Comparison of ENCODE assay signal across 9 cellular contexts in the genomic region with DNA sequence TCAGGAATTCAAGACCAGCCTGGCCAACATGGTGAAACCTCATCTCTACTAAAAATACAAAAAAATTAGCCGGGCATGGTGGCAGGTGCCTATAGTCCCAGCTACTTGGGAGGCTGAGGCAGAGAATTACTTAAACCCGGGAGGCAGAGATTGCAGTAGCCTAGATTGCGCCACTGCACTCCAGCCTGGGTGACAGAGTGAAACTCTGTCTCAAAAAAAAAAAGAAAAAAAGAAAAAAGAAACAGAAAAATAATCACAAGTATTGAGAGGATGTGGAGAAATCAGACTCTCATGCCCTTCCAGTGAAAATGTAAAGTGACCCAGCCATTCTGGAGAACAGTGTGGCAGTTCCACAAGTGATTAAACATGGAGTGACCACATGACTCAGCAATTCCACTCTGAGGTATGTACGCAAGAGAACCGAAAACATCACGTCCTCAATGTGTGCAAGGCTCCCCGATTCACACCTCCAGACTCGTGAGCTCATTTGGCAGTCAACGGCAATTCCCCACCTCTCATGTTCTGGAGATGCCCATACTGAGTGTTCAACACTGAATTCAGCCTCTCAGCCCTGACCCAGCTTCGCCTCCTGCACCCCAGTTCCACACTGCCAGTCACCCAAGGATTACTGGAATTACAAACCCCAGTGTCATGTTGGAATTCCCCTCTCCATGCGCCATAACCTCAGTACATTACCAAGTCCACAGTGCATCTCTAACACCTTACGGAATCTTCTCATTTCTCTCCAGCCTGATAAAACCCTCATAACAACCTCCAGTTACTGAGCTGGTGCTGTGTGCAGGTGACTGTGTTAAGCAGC. TPM values are rescaled to one million over a fixed set of nuclear protein-coding genes. Genes with fewer than 3 reads are reported as not detected.
DNase-seq lines count a peak whose midpoint lies in the region; ATAC-seq, FAIRE-seq and TF ChIP-seq lines count a peak whose summit lies in the region.
"Had no signal": no experiment of that assay in that cellular context is flagged by ENCODE, and none has a peak within 500 bp of the region (broad histone marks: within the 10 kb centered on the region; RNA-seq: fewer than 3 reads in every experiment).

No MANE protein-coding gene starts in this region.

- H2BK5ac ChIP-seq in IMR-90 (ENCODE audit: low read depth, low read length, poor library complexity, severe bottlenecking) (peak overlapping the region; percentile 18), H1 (ENCODE audit: low read depth, low read length) (no peak overlapping the region)

- no peaks in the 10 kb centered on the region for H3K79me2 ChIP-seq in H1 (ENCODE audit: control insufficient read depth in 1 of 2, insufficient read depth in 2 of 2, low read length in 2 of 2)

- peak overlapping the region; percentile 22; the same call in 1 of the 2 replicates for H2AK5ac ChIP-seq in IMR-90 (ENCODE audit: low read depth, low read length)
- H2AK5ac ChIP-seq in H1 (ENCODE audit: low read depth, low read length), result 0 out of 2 replicates have a peak overlapping the region, but pooled peaks have one; percentile 65

- dilution Hi-C loops in IMR-90 (cut with HindIII; ENCODE audit: low sequenced_read_pairs, unreplicated experiment), result no loop called here

- H4K8ac ChIP-seq in IMR-90 (ENCODE audit: low read depth in 2 of 2, low read length in 2 of 2), result peak overlapping the region in 1 of 2 experiments; percentile 46; a peak in 2 of 4 replicates
- no peak overlapping the region; the same call in 1 of the 2 replicates for H4K8ac ChIP-seq in H1 (ENCODE audit: extremely low read depth, insufficient read depth, low read length)

- BruUV-seq in IMR-90 (replicated peaks; lab: Mats Ljungman, UMichigan), result no TSS peak

- no peak for TF ChIP-seq EP300 in H1 (IDR thresholded peaks at IDR 0.05; ENCODE audit: borderline replicate concordance in 1 of 2, low read depth in 2 of 2, low read length in 2 of 2)

- intact Hi-C loops in IMR-90 (cut with micrococcal nuclease), result no loop called here

- H2BK120ac ChIP-seq in IMR-90 (ENCODE audit: low read depth, low read length), result peak overlapping the region; percentile 43; the same call in 1 of the 2 replicates
- H2BK120ac ChIP-seq in H1 (replicated peaks; ENCODE audit: low read depth, low read length), result no peak overlapping the region

- no peak overlapping the region for H3K4me3 ChIP-seq in IMR-90 (ENCODE audit: insufficient read depth, low read depth, low read length)
- H3K4me3 ChIP-seq in H1 (ENCODE audit: extremely low read depth in 1 of 4, insufficient read depth in 2 of 4, low read depth in 3 of 4, low read length in 4 of 4), result no peak overlapping the region

- TF ChIP-seq CTCF in IMR-90 (conservative IDR thresholded peaks at IDR 0.05; ENCODE audit: low read depth, low read length), result no peak
- TF ChIP-seq CTCF in H1 (IDR thresholded peaks at IDR 0.05; ENCODE audit: control extremely low read depth in 1 of 3, insufficient read depth in 1 of 3, low read depth in 1 of 3, low read length in 3 of 3), result no peak

- in situ Hi-C loops in IMR-90 (cut with MboI; ENCODE audit: low sequenced_read_pairs), result no loop called here

- H3K4me1 ChIP-seq in IMR-90 (ENCODE audit: control insufficient read depth, insufficient read depth, low read length) (peaks cover 7% of the 10 kb centered on the region), H1 (replicated peaks in 1 of 4; ENCODE audit: control insufficient read depth in 3 of 4, insufficient read depth in 4 of 4, low read length in 3 of 4) (no peaks in the 10 kb centered on the region)

- H2BK20ac ChIP-seq in IMR-90 (ENCODE audit: low read depth, low read length) (peak overlapping the region; percentile 18; the same call in 1 of the 2 replicates), H1 (ENCODE audit: low read length) (no peak overlapping the region)

- POLR2A ChIA-PET in IMR-90 (lab: Charles Lee; ENCODE audit: unreplicated experiment) (no interaction called here), H1 (lab: Charles Lee; ENCODE audit: partially characterized antibody) (interaction anchor here (0.8 kb wide), 1 partner anchor 9 kb away, joined by 3 read pairs; no protein-coding TSS in a partner anchor)

- WGBS in IMR-90 (ENCODE audit: extremely low coverage in 2 of 2, insufficient read length in 1 of 2), 2 experiments, result 88% methylated on average over 4 of the region's 12 CpGs; no CpG with 5 or more reads in 1 of the 2 experiments
- 92% methylated on average over 11 of the region's 12 CpGs; no CpG with 5 or more reads in 1 of the 2 experiments for WGBS in H1 (ENCODE audit: extremely low coverage in 1 of 2, insufficient coverage in 1 of 2, insufficient read length in 1 of 2, insufficient replicate concordance in 2 of 2, low coverage in 1 of 2, low lambda C conversion rate in 2 of 2, missing lambda C conversion rate in 1 of 2), 2 experiments

- H3K9me3 ChIP-seq in IMR-90 (ENCODE audit: control insufficient read depth, insufficient read depth, low read length) (no peaks in the 10 kb centered on the region), H1 (ENCODE audit: insufficient read depth in 2 of 2, low read depth in 1 of 2, low read length in 1 of 2) (no peaks in the 10 kb centered on the region)

- no peak overlapping the region for H2AK9ac ChIP-seq in IMR-90 (replicated peaks; ENCODE audit: low read depth, low read length, poor library complexity)

- ATAC-seq in GM19452 (IDR thresholded peaks at IDR 0.05; ENCODE audit: unreplicated experiment), result peak; percentile 89
- peak; percentile 78 for ATAC-seq in IMR-90 (ENCODE audit: low read depth)

- DNase-seq in A172 (ENCODE audit: low spot score) (peak; percentile 38), IMR-90 (peak; percentile 57), H1 (ENCODE audit: low read depth in 1 of 2, low spot score in 2 of 2) (no peak), SHP77 treated with DMSO at 0.1 percent for 48 hours (lab: John Stamatoyannopoulos, UW) (no peak), HCEC 1CT (no peak), mucosa of gallbladder (ENCODE audit: low spot score) (no peak)
- DNase-seq in stimulated activated CD8-positive, alpha-beta memory T cell treated with anti-CD3 and anti-CD28 coated beads, Interleukin-2, amount 100 ng/mL, for 48 hours (ENCODE audit: low read depth in 2 of 2), result peak; percentile 39 to 48

- H3K23ac ChIP-seq in IMR-90 (ENCODE audit: low read depth, low read length) (no peak overlapping the region), H1 (ENCODE audit: insufficient read length) (no peak overlapping the region)

- peak overlapping the region; percentile 52 for H2AFZ ChIP-seq in IMR-90 (replicated peaks; ENCODE audit: low read length, poor library complexity)
- no peak overlapping the region for H2AFZ ChIP-seq in H1 (ENCODE audit: low read length)

- peak overlapping the region; percentile 63 for H3K4ac ChIP-seq in IMR-90 (ENCODE audit: low read depth, low read length)
- no peak overlapping the region for H3K4ac ChIP-seq in H1 (replicated peaks; ENCODE audit: insufficient read length, low read depth, low read length)

- H3K9ac ChIP-seq in IMR-90 (ENCODE audit: low read depth, low read length), result no peak overlapping the region
- H3K9ac ChIP-seq in H1 (replicated peaks in 1 of 4; ENCODE audit: extremely low read depth in 1 of 4, low read depth in 3 of 4, low read length in 3 of 4), result no peak overlapping the region

- peaks cover 14% of the 10 kb centered on the region for H3K36me3 ChIP-seq in IMR-90 (ENCODE audit: control insufficient read depth, insufficient read depth, low read length)
- H3K36me3 ChIP-seq in H1 (ENCODE audit: control insufficient read depth in 2 of 4, insufficient read depth in 4 of 4, low read length in 3 of 4), result no peaks in the 10 kb centered on the region

- FAIRE-seq in H1 (lab: Jason Lieb, UNC), result no peak
- FAIRE-seq: G401.6 had no signal

- peak overlapping the region; percentile 14 for H3K18ac ChIP-seq in IMR-90 (ENCODE audit: low read depth, low read length)
- H3K18ac ChIP-seq in H1 (ENCODE audit: extremely low read depth, low read length), result no peak overlapping the region

- H3K56ac ChIP-seq in IMR-90 (ENCODE audit: extremely low read depth, insufficient read depth, low read length) (no peak overlapping the region), H1 (replicated peaks; ENCODE audit: insufficient read length, low read depth, low read length) (no peak overlapping the region)

- H2BK15ac ChIP-seq in IMR-90 (ENCODE audit: low read depth, low read length) (peak overlapping the region; percentile 12; the same call in 1 of the 3 replicates), H1 (ENCODE audit: low read length) (no peak overlapping the region)

- H3K9me1 ChIP-seq in IMR-90 (ENCODE audit: insufficient read depth, low read length), result peaks cover 10% of the 10 kb centered on the region

- CTCF ChIA-PET in IMR-90 (lab: Yijun Ruan, JAX), result interaction anchor here (1.0 kb wide), 2 partner anchors 8 to 60 kb away, joined by 3 read pairs; no protein-coding TSS in a partner anchor
- CTCF ChIA-PET in H1 (lab: Charles Lee; ENCODE audit: partially characterized antibody), result interaction anchor here (1.2 to 3.0 kb wide), 8 partner anchors 9 to 188 kb away, joined by 3 to 10 read pairs (median 5); no protein-coding TSS in a partner anchor

- H3K23me2 ChIP-seq in H1 (ENCODE audit: low read depth, low read length), result no peaks in the 10 kb centered on the region

- no peak overlapping the region; the same call in 1 of the 2 replicates for H4K91ac ChIP-seq in IMR-90 (ENCODE audit: insufficient read depth, low read depth, low read length)
- H4K91ac ChIP-seq in H1 (replicated peaks; ENCODE audit: insufficient read length, low read length), result no peak overlapping the region

- H3K14ac ChIP-seq in IMR-90 (replicated peaks; ENCODE audit: low read depth, low read length) (peak overlapping the region; percentile 28; the same call in 1 of the 2 replicates), H1 (ENCODE audit: insufficient read length) (no peak overlapping the region)

- H2BK12ac ChIP-seq in H1 (ENCODE audit: low read depth, low read length), result no peak overlapping the region

- H3K4me2 ChIP-seq in IMR-90 (ENCODE audit: low read depth, low read length) (peak overlapping the region; percentile 44; the same call in 1 of the 2 replicates), H1 (ENCODE audit: insufficient read depth in 1 of 2, low read depth in 2 of 2, low read length in 2 of 2) (no peak overlapping the region)

- H3K27me3 ChIP-seq in IMR-90 (ENCODE audit: control insufficient read depth, insufficient read depth, low read length) (no peaks in the 10 kb centered on the region), H1 (replicated peaks in 1 of 4; ENCODE audit: control insufficient read depth in 3 of 4, extremely low read depth in 1 of 4, insufficient read depth in 3 of 4, low read length in 3 of 4) (no peaks in the 10 kb centered on the region; a peak in 1 of 7 replicates)

- H4K20me1 ChIP-seq in IMR-90 (ENCODE audit: insufficient read depth, low read length) (peaks cover 12% of the 10 kb centered on the region; the same call in 1 of the 2 replicates), H1 (replicated peaks in 1 of 2; ENCODE audit: control insufficient read depth in 1 of 2, insufficient read depth in 2 of 2, low read length in 2 of 2) (peaks cover 0 to 2% of the 10 kb centered on the region in 2 experiments)

- H4K5ac ChIP-seq in IMR-90 (ENCODE audit: low read depth, low read length) (peak overlapping the region; percentile 42; the same call in 1 of the 2 replicates), H1 (ENCODE audit: insufficient read length, low read depth, low read length) (no peak overlapping the region)

- peaks cover 6 to 35% of the 10 kb centered on the region in 2 experiments; a peak in 2 of 4 replicates for H3K79me1 ChIP-seq in IMR-90 (ENCODE audit: low read depth in 1 of 2, low read length in 2 of 2)
- H3K79me1 ChIP-seq in H1 (ENCODE audit: low read depth, low read length), result no peaks in the 10 kb centered on the region

- no peak for TF ChIP-seq POLR2A in IMR-90 (IDR thresholded peaks at IDR 0.05; ENCODE audit: low read depth, low read length)
- TF ChIP-seq POLR2A in H1 (IDR thresholded peaks at IDR 0.05; ENCODE audit: control extremely low read depth in 1 of 2, low read depth in 2 of 2, low read length in 2 of 2), result no peak

- TF ChIP-seq RAD21 in IMR-90 (IDR thresholded peaks at IDR 0.05; ENCODE audit: low read length) (no peak), H1 (IDR thresholded peaks at IDR 0.05 in 1 of 2, conservative IDR thresholded peaks at IDR 0.05 in 1 of 2; ENCODE audit: low read depth in 2 of 2, low read length in 2 of 2) (no peak)

- H3K27ac ChIP-seq in IMR-90 (ENCODE audit: insufficient read depth, low read length) (peak overlapping the region; percentile 2; the same call in 1 of the 2 replicates), H1 (ENCODE audit: low read depth, low read length) (no peak overlapping the region)

RNA-seq across cellular contexts. Expression of a gene that starts 21.1 kb away (rescaled TPM):
- 21.9 and 26.5 TPM in 2 replicates for total RNA-seq in A172 (2014; rRNA removed; shearing (Covaris generic))
- total RNA-seq in IMR-90 (2012; rRNA removed) (24.2 and 25.8 TPM in 2 replicates), mucosa of gallbladder (29.0 TPM)
- polyA plus RNA-seq in IMR-90 (2012; rRNA removed) (13.2 and 15.2 TPM in 2 replicates), H1 (2011; rRNA removed) (2.5 and 4.3 TPM in 2 replicates)
- 8.9 and 9.6 TPM in 2 replicates for polyA plus RNA-seq in IMR-90 (2012; cell fraction: cytosol; rRNA removed)
- polyA plus RNA-seq in IMR-90 (2012; cell fraction: nucleus; rRNA removed; ENCODE audit: low replicate concordance), result 18.2 and 21.1 TPM in 2 replicates
- total RNA-seq in H1 (2021; fragmentation: NEBNext Ultra II Directional; extraction: Animal tissue kit (Norgen Biotek cat#: 25700)), result 9.9 and 10.2 TPM in 2 replicates
- 3.5 TPM for polyA plus RNA-seq in H1 (2011; cell fraction: cytosol; rRNA removed)
- 4.9 TPM for polyA plus RNA-seq in H1 (2011; cell fraction: nucleus; rRNA removed)
- 5.7 to 10.4 TPM (median 7.9 TPM) in 4 replicates for polyA plus RNA-seq in H1 (2012, experiment 1 of 2)
- 8.1 TPM for polyA plus RNA-seq in H1 (2012, experiment 2 of 2)
- polyA plus RNA-seq in H1 (2013, experiment 1 of 2), result 6.0 TPM
- polyA plus RNA-seq in H1 (2013, experiment 2 of 2), result 5.7 TPM
- 5.4 and 9.0 TPM in 2 replicates for polyA minus RNA-seq in H1 (2011; rRNA and poly(A)+ RNA removed)
- polyA minus RNA-seq in H1 (2011; cell fraction: cytosol; rRNA and poly(A)+ RNA removed), result 2.1 TPM
- polyA minus RNA-seq in H1 (2011; cell fraction: nucleus; rRNA and poly(A)+ RNA removed), result 5.4 TPM

RNA-seq across cellular contexts. Expression of a gene that starts 21.1 kb away (rescaled TPM):
- total RNA-seq in A172 (2014; rRNA removed; shearing (Covaris generic)), result 8.4 and 10.0 TPM in 2 replicates
- total RNA-seq in IMR-90 (2012; rRNA removed) (7.3 and 9.7 TPM in 2 replicates), mucosa of gallbladder (22.8 TPM)
- polyA plus RNA-seq in IMR-90 (2012; rRNA removed) (6.3 and 8.1 TPM in 2 replicates), H1 (2011; rRNA removed) (8.6 and 11.6 TPM in 2 replicates)
- polyA plus RNA-seq in IMR-90 (2012; cell fraction: cytosol; rRNA removed), result 3.5 and 5.1 TPM in 2 replicates
- 15.8 and 24.6 TPM in 2 replicates for polyA plus RNA-seq in IMR-90 (2012; cell fraction: nucleus; rRNA removed; ENCODE audit: low replicate concordance)
- total RNA-seq in H1 (2021; fragmentation: NEBNext Ultra II Directional; extraction: Animal tissue kit (Norgen Biotek cat#: 25700)), result 20.1 and 23.9 TPM in 2 replicates
- polyA plus RNA-seq in H1 (2011; cell fraction: cytosol; rRNA removed), result 10.6 TPM
- polyA plus RNA-seq in H1 (2011; cell fraction: nucleus; rRNA removed), result 37.2 TPM
- polyA plus RNA-seq in H1 (2012, experiment 1 of 2), result 9.3 to 14.4 TPM (median 11.8 TPM) in 4 replicates
- polyA plus RNA-seq in H1 (2012, experiment 2 of 2), result 5.4 TPM
- 7.4 TPM for polyA plus RNA-seq in H1 (2013, experiment 1 of 2)
- polyA plus RNA-seq in H1 (2013, experiment 2 of 2), result 7.0 TPM
- 14.1 and 18.0 TPM in 2 replicates for polyA minus RNA-seq in H1 (2011; rRNA and poly(A)+ RNA removed)
- 19.2 TPM for polyA minus RNA-seq in H1 (2011; cell fraction: cytosol; rRNA and poly(A)+ RNA removed)
- 52.7 TPM for polyA minus RNA-seq in H1 (2011; cell fraction: nucleus; rRNA and poly(A)+ RNA removed)

Comparison
In these comparisons a context has a peak if more than half of its experiments do, and no peak if none do; other contexts are left out.
1. DNase-seq: peak in A172 (single experiment), IMR-90 (single experiment) and stimulated activated CD8-positive, alpha-beta memory T cell treated with anti-CD3 and anti-CD28 coated beads, Interleukin-2, amount 100 ng/mL, for 48 hours (2 of 2); none in H1 (0 of 2), SHP77 treated with DMSO at 0.1 percent for 48 hours (single experiment), HCEC 1CT (single experiment) and mucosa of gallbladder (single experiment).